14 cellular contexts compared by ENCODE assay signal in the genomic region with DNA sequence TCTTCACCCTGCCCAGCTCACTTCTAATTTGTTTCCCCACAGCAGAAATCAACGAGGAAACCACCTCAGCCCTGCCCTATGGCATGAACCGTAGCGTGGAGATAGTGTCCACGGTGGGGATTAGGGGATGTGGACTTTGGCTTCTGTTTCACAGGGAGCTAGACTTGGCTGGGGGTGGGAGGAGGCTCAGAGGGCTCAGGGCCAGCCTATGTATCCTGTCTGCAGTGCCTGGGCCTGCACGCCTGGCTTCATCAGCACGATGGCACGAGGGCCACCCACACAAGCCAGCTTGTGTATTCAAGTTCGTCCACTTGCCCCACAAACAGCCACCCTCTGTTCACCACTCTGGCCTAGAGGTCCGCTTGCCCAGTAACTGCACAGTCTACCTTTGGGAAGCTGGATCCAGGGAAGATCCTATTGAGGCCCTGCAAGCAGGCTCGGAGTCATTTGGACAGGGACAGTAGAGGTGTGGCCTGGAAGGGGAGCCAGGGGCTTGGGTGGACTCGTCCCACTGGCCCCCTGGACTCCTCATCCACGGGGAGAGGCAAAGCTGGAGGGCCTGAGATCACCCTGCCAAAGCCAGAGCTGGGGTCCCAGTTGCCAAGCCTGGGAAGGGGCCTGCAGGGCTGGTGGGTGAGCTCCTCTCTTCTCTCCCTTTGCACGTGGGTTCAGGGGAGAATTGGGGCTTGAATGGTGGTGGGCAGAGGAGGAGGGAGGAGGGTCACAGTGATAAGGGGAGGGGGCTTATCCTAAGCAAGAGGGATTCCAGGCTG. TPM values are rescaled to one million over a fixed set of nuclear protein-coding genes. Genes with fewer than 3 reads are reported as not detected.
DNase-seq lines count a peak whose midpoint lies in the region; ATAC-seq and TF ChIP-seq lines count a peak whose summit lies in the region.
"Had no signal": no experiment of that assay in that cellular context is flagged by ENCODE, and none has a peak within 500 bp of the region (broad histone marks: within the 10 kb centered on the region; RNA-seq: fewer than 3 reads in every experiment).

No MANE protein-coding gene starts in this region.

- peaks cover 0 to 37% (median 5%) of the 10 kb centered on the region in 6 donors for H3K36me3 ChIP-seq in spleen
- H3K36me3 ChIP-seq: cardiac muscle cell had no signal

- H3K27me3 Mint-ChIP-seq in activated T-cell treated with anti-CD3 and anti-CD28 coated beads, Interleukin-2, amount 50 U/mL, for 4 hours (ENCODE audit: low read depth), result no peaks in the 10 kb centered on the region
- no peaks in the 10 kb centered on the region for H3K27me3 Mint-ChIP-seq in activated CD4-positive, alpha-beta memory T cell treated with anti-CD3 and anti-CD28 coated beads for 36 hours
- H3K27me3 Mint-ChIP-seq in immature natural killer cell (ENCODE audit: low read depth in 3 of 3), result peaks cover 0 to 5% (median 3%) of the 10 kb centered on the region in 3 donors

- peaks cover 41% of the 10 kb centered on the region for H3K4me1 Mint-ChIP-seq in activated T-cell treated with anti-CD3 and anti-CD28 coated beads, Interleukin-2, amount 50 U/mL, for 4 hours (ENCODE audit: low read depth)
- peaks cover 53% of the 10 kb centered on the region for H3K4me1 Mint-ChIP-seq in activated CD4-positive, alpha-beta memory T cell treated with anti-CD3 and anti-CD28 coated beads for 36 hours (ENCODE audit: low read depth)
- peaks cover 43 to 57% of the 10 kb centered on the region in 2 donors for H3K4me1 Mint-ChIP-seq in immature natural killer cell

- TF ChIP-seq POLR2A in spleen (IDR thresholded peaks at IDR 0.05), result no peak

- H3K4me1 ChIP-seq in spleen, result peaks cover 8 to 92% (median 42%) of the 10 kb centered on the region in 6 donors

- WGBS in spleen, 5 donors, result 73 to 90% (median 82%) methylated on average over 7 to 13 of the region's 13 CpGs

- TF ChIP-seq CTCF in spleen (IDR thresholded peaks at IDR 0.05 in 8 of 11, conservative IDR thresholded peaks at IDR 0.05 in 3 of 11), result no peak

- peak; percentile 15 for DNase-seq in activated T-cell treated with anti-CD3 and anti-CD28 coated beads, Interleukin-2, amount 50 U/mL, for 1 hour
- no peak for DNase-seq in activated T-cell treated with anti-CD3 and anti-CD28 coated beads, Interleukin-2, amount 50 U/mL, for 4 hours
- DNase-seq in activated CD4-positive, alpha-beta memory T cell treated with anti-CD3 and anti-CD28 coated beads for 36 hours, result no peak
- DNase-seq in immature natural killer cell (no peak), spleen (peak; percentile 70), GDM1 (lab: John Stamatoyannopoulos, UW) (no peak), NCI-H2029 treated with DMSO at 0.1 percent for 48 hours (lab: John Stamatoyannopoulos, UW) (no peak)
- DNase-seq: activated naive CD4-positive, alpha-beta T cell; NCI-H1417; SIG-M5 had no signal

- peaks cover 12% of the 10 kb centered on the region for H3K36me3 Mint-ChIP-seq in activated T-cell treated with anti-CD3 and anti-CD28 coated beads, Interleukin-2, amount 50 U/mL, for 4 hours (ENCODE audit: insufficient read depth)
- H3K36me3 Mint-ChIP-seq in activated CD4-positive, alpha-beta memory T cell treated with anti-CD3 and anti-CD28 coated beads for 36 hours, result peaks cover 13% of the 10 kb centered on the region
- H3K36me3 Mint-ChIP-seq in immature natural killer cell, result peaks cover 0 to 5% (median 0%) of the 10 kb centered on the region in 3 donors

- H3K27me3 ChIP-seq in spleen (replicated peaks in 1 of 7), result no peaks in the 10 kb centered on the region
- H3K27me3 ChIP-seq: cardiac muscle cell had no signal

- peak overlapping the region; percentile 33 for H3K27ac Mint-ChIP-seq in activated CD4-positive, alpha-beta memory T cell treated with anti-CD3 and anti-CD28 coated beads for 36 hours
- peak overlapping the region in 5 of 6 donors; percentile 2 to 49 (median 14) for H3K27ac Mint-ChIP-seq in immature natural killer cell
- H3K27ac Mint-ChIP-seq: progenitor cell of endocrine pancreas had no signal

- no peaks in the 10 kb centered on the region for H3K9me3 ChIP-seq in spleen

- no peaks in the 10 kb centered on the region for H3K9me3 Mint-ChIP-seq in activated T-cell treated with anti-CD3 and anti-CD28 coated beads, Interleukin-2, amount 50 U/mL, for 4 hours
- no peaks in the 10 kb centered on the region for H3K9me3 Mint-ChIP-seq in activated CD4-positive, alpha-beta memory T cell treated with anti-CD3 and anti-CD28 coated beads for 36 hours
- H3K9me3 Mint-ChIP-seq in immature natural killer cell, result no peaks in the 10 kb centered on the region

- intact Hi-C loops in activated CD4-positive, alpha-beta memory T cell treated with anti-CD3 and anti-CD28 coated beads for 36 hours (cut with micrococcal nuclease), result no loop called here
- intact Hi-C loops in spleen (cut with DNase I; ENCODE audit: low total_unique reads), result no loop called here

- CTCF ChIA-PET in activated CD4-positive, alpha-beta memory T cell treated with anti-CD3 and anti-CD28 coated beads for 36 hours (lab: Charles Lee), result interaction anchor here (0.9 to 1.4 kb wide), 3 partner anchors 9 to 137 kb away, joined by 3 to 6 read pairs (median 4); no protein-coding TSS in a partner anchor

- peak overlapping the region in 3 of 8 donors; percentile 5 to 54 (median 24) for H3K27ac ChIP-seq in spleen
- H3K27ac ChIP-seq: cardiac muscle cell had no signal

- no peak for ATAC-seq in activated T-cell treated with anti-CD3 and anti-CD28 coated beads, Interleukin-2, amount 50 U/mL, for 4 hours
- no peak for ATAC-seq in HG03108 (IDR thresholded peaks at IDR 0.05; ENCODE audit: unreplicated experiment)
- ATAC-seq: GM12878 had no signal

- POLR2A ChIA-PET in activated CD4-positive, alpha-beta memory T cell treated with anti-CD3 and anti-CD28 coated beads for 36 hours (lab: Charles Lee), result interaction anchor here (1.0 kb wide), 1 partner anchor 15 kb away, joined by 3 read pairs; no protein-coding TSS in a partner anchor

- no peak overlapping the region for H3K4me3 Mint-ChIP-seq in activated T-cell treated with anti-CD3 and anti-CD28 coated beads, Interleukin-2, amount 50 U/mL, for 4 hours
- no peak overlapping the region for H3K4me3 Mint-ChIP-seq in activated CD4-positive, alpha-beta memory T cell treated with anti-CD3 and anti-CD28 coated beads for 36 hours
- H3K4me3 Mint-ChIP-seq in immature natural killer cell, result no peak overlapping the region

- H3K4me3 ChIP-seq in spleen, result no peak overlapping the region
- H3K4me3 ChIP-seq: cardiac muscle cell, GM12878 had no signal

RNA-seq across cellular contexts. Expression of a gene that starts 38.0 kb away (rescaled TPM):
- 1 to 10 TPM; 1.3 to 1.9 (median 1.4) TPM for total RNA-seq in activated T-cell treated with anti-CD3 and anti-CD28 coated beads, Interleukin-2, amount 50 U/mL, for 4 hours
- total RNA-seq in activated CD4-positive, alpha-beta memory T cell treated with anti-CD3 and anti-CD28 coated beads for 36 hours, result 10 to 100 TPM; 11.1 to 11.2 TPM
- polyA plus RNA-seq in immature natural killer cell (under 1 TPM in 2 of 3 donors, not detected in 1; 0.25 to 0.58 TPM), spleen (1 to 10 TPM in 2 of 3 donors, under 1 TPM in 1; 0.76 to 1.2 (median 1.2) TPM)
- 1 to 10 TPM in 5 of 7 donors, under 1 TPM in 2; 0.46 to 3.0 (median 1.5) TPM for total RNA-seq in spleen

Comparison
In these comparisons a context has a peak if more than half of its experiments do, and no peak if none do; other contexts are left out.
1. DNase-seq: peak in activated T-cell treated with anti-CD3 and anti-CD28 coated beads, Interleukin-2, amount 50 U/mL, for 1 hour (single experiment) and spleen (single experiment); none in activated T-cell treated with anti-CD3 and anti-CD28 coated beads, Interleukin-2, amount 50 U/mL, for 4 hours (single experiment), activated CD4-positive, alpha-beta memory T cell treated with anti-CD3 and anti-CD28 coated beads for 36 hours (single experiment), immature natural killer cell (0 of 3), GDM1 (single experiment) and NCI-H2029 treated with DMSO at 0.1 percent for 48 hours (single experiment).